In the genomic region with DNA sequence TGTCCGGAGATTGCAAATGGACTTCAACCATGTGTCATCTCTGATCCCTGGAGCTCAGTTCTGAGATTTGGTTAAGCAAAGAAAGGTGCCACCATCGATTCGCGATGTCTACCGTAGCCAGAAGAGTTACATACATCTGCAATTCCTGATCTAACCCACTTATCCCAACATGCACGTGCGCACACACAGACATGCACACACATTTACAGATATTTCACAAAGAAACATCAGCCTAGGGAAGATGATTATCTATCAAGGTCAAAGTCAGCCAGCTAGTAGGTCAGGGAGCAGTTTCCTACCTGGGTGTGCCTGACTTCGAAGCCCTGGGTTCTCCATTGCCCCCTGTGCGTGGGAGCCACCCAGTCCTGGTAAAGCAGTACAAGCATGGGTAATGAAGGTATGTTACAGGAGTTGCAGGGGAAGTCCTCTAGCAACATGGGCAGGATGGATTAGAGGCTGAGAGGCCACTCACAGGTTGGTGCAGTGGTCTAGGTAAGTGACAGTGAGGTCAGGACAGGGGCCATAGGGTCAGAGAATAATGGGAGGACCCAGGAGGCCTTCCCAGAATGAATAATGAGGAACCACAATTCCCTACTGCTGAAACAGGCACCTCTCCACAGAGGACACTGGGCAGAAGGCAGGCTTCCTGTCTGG, we compare ENCODE assay signal across 17 cellular contexts.
"Had no signal": no experiment of that assay in that cellular context is flagged by ENCODE, and none has a peak within 500 bp of the region (broad histone marks: within the 10 kb centered on the region; RNA-seq: fewer than 3 reads in every experiment).

No MANE protein-coding gene starts in this region.

- H3K9me3 Mint-ChIP-seq: activated CD4-positive, alpha-beta memory T cell treated with anti-CD3 and anti-CD28 coated beads, Interleukin-2, amount 10 ng/mL, durations not matched to agents 7 days and 5 days; activated naive CD4-positive, alpha-beta T cell treated with anti-CD3 and anti-CD28 coated beads for 36 hours; activated naive CD8-positive, alpha-beta T cell treated with anti-CD3 and anti-CD28 coated beads, Interleukin-2, amount 50 U/mL, for 24 hours; activated T-cell treated with anti-CD3 and anti-CD28 coated beads, Interleukin-2, amount 50 U/mL, for 24 hours; effector memory CD8-positive, alpha-beta T cell; memory B cell; naive B cell; T-helper 2 cell treated with Interferon-gamma antibody and Interleukin-4, amounts not matched to agents 5 μg/mL and 100 μg/mL, for 36 hours had no signal

- H3K27ac Mint-ChIP-seq: activated CD4-positive, alpha-beta memory T cell treated with anti-CD3 and anti-CD28 coated beads, Interleukin-2, amount 10 ng/mL, durations not matched to agents 7 days and 5 days; activated CD4-positive, alpha-beta T cell treated with anti-CD3 and anti-CD28 coated beads for 36 hours; activated naive CD4-positive, alpha-beta T cell treated with anti-CD3 and anti-CD28 coated beads for 36 hours; activated naive CD8-positive, alpha-beta T cell treated with anti-CD3 and anti-CD28 coated beads, Interleukin-2, amount 50 U/mL, for 24 hours; activated T-cell treated with anti-CD3 and anti-CD28 coated beads, Interleukin-2, amount 50 U/mL, for 24 hours; T-helper 2 cell treated with Interferon-gamma antibody and Interleukin-4, amounts not matched to agents 5 μg/mL and 100 μg/mL, for 36 hours had no signal

- H3K4me3 Mint-ChIP-seq: activated CD4-positive, alpha-beta memory T cell treated with anti-CD3 and anti-CD28 coated beads, Interleukin-2, amount 10 ng/mL, durations not matched to agents 7 days and 5 days; activated CD4-positive, alpha-beta T cell treated with anti-CD3 and anti-CD28 coated beads for 36 hours; activated naive CD4-positive, alpha-beta T cell treated with anti-CD3 and anti-CD28 coated beads for 36 hours; activated naive CD8-positive, alpha-beta T cell treated with anti-CD3 and anti-CD28 coated beads, Interleukin-2, amount 50 U/mL, for 24 hours; activated T-cell treated with anti-CD3 and anti-CD28 coated beads, Interleukin-2, amount 50 U/mL, for 24 hours; effector memory CD8-positive, alpha-beta T cell; memory B cell; T-helper 2 cell treated with Interferon-gamma antibody and Interleukin-4, amounts not matched to agents 5 μg/mL and 100 μg/mL, for 36 hours had no signal

- H3K36me3 Mint-ChIP-seq: memory B cell, naive B cell had no signal

- ATAC-seq: activated CD4-positive, alpha-beta T cell treated with anti-CD3 and anti-CD28 coated beads for 36 hours; effector memory CD8-positive, alpha-beta T cell; mucosa of descending colon; stimulated activated naive CD8-positive, alpha-beta T cell treated with anti-CD3 and anti-CD28 coated beads, Interleukin-15, Interleukin-2, amounts not matched to agents 100 U/mL and 50 U/mL, for 24 hours had no signal

- H3K27me3 Mint-ChIP-seq: activated CD4-positive, alpha-beta T cell treated with anti-CD3 and anti-CD28 coated beads for 36 hours; activated naive CD8-positive, alpha-beta T cell treated with anti-CD3 and anti-CD28 coated beads, Interleukin-2, amount 50 U/mL, for 24 hours; activated T-cell treated with anti-CD3 and anti-CD28 coated beads, Interleukin-2, amount 50 U/mL, for 24 hours had no signal

- DNase-seq: activated CD4-positive, alpha-beta memory T cell treated with anti-CD3 and anti-CD28 coated beads, Interleukin-2, amount 10 ng/mL, durations not matched to agents 7 days and 5 days; activated CD4-positive, alpha-beta T cell treated with anti-CD3 and anti-CD28 coated beads for 36 hours; activated naive CD4-positive, alpha-beta T cell treated with anti-CD3 and anti-CD28 coated beads for 36 hours; activated naive CD8-positive, alpha-beta T cell treated with anti-CD3 and anti-CD28 coated beads, Interleukin-2, amount 50 U/mL, for 24 hours; activated T-cell treated with anti-CD3 and anti-CD28 coated beads, Interleukin-2, amount 50 U/mL, for 24 hours; aorta; dermis blood vessel endothelial cell; effector memory CD8-positive, alpha-beta T cell; mucosa of descending colon; naive B cell; pancreas; spleen; stimulated activated naive CD8-positive, alpha-beta T cell treated with anti-CD3 and anti-CD28 coated beads, Interleukin-15, Interleukin-2, amounts not matched to agents 100 U/mL and 50 U/mL, for 24 hours; SW 1271; transverse colon had no signal

- H3K27ac ChIP-seq: pancreas, spleen had no signal

- H3K9me3 ChIP-seq: mucosa of descending colon, pancreas, spleen, transverse colon had no signal
